In the genomic region with DNA sequence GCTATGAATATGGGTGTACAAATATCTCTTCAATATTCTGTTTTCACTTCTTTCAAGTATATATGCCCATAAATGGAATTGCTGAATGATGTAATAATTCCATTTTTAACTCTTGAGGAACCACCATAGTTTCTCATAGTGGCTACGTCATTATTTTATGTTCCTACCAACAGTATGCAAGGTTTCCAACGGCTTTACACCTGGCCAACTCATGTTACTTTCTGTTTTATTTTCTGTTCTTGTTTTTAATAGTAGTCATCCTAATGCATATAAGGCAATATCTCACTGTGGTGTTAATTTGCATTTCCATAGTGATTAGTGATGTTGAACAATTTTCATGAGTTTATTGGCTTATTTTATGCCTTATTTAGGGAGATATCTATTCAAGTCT, we compare ENCODE assay signal across 17 cellular contexts.
DNase-seq lines count a peak whose midpoint lies in the region; ATAC-seq, FAIRE-seq and TF ChIP-seq lines count a peak whose summit lies in the region.
"Had no signal": no experiment of that assay in that cellular context is flagged by ENCODE, and none has a peak within 500 bp of the region (broad histone marks: within the 10 kb centered on the region; RNA-seq: fewer than 3 reads in every experiment).

No MANE protein-coding gene starts in this region.

- H3K36me3 ChIP-seq in HEK293 (ENCODE audit: control insufficient read depth in 2 of 2, insufficient read depth in 1 of 2, low read length in 2 of 2): no peaks in the 10 kb centered on the region
- H3K36me3 ChIP-seq in small intestine (ENCODE audit: control insufficient read depth in 2 of 2, insufficient read depth in 2 of 2, low read length in 2 of 2): no peaks in the 10 kb centered on the region
- no peaks in the 10 kb centered on the region for H3K36me3 ChIP-seq in WERI-Rb-1
- H3K36me3 ChIP-seq: suprapubic skin had no signal

- WGBS in small intestine, 3 donors: 68 to 92% (median 72%) methylated on average over 2 of the region's 2 CpGs

- H3K4me1 ChIP-seq in HEK293 (ENCODE audit: control insufficient read depth, insufficient read depth, low read length): no peaks in the 10 kb centered on the region
- H3K4me1 ChIP-seq in foreskin keratinocyte: peaks cover 19% of the 10 kb centered on the region
- no peaks in the 10 kb centered on the region for H3K4me1 ChIP-seq in small intestine (ENCODE audit: control insufficient read depth in 2 of 2, insufficient read depth in 1 of 2, low read depth in 1 of 2, low read length in 1 of 2)
- H3K4me1 ChIP-seq: Caco-2, suprapubic skin had no signal

- no peak overlapping the region for H3K4me3 ChIP-seq in HEK293 (ENCODE audit: low read depth, low read length)
- H3K4me3 ChIP-seq in small intestine (ENCODE audit: low read depth in 1 of 2, low read length in 2 of 2): no peak overlapping the region
- H3K4me3 ChIP-seq in WERI-Rb-1 (ENCODE audit: low read depth, low read length): no peak overlapping the region
- H3K4me3 ChIP-seq: suprapubic skin had no signal

- DNase-seq in GM19239 (ENCODE audit: insufficient read length, low spot score): no peak
- DNase-seq in foreskin keratinocyte: no peak
- no peak for DNase-seq in small intestine
- DNase-seq in NCI-H1930 (lab: John Stamatoyannopoulos, UW): no peak
- no peak for DNase-seq in WERI-Rb-1
- DNase-seq: activated T-cell treated with anti-CD3 and anti-CD28 coated beads, Interleukin-2, amount 50 U/mL, for 4 hours; anterior cingulate cortex; Caco-2; natural killer cell; NCI-H510A had no signal

- ATAC-seq in HG03354 (IDR thresholded peaks at IDR 0.05; ENCODE audit: poor library complexity, severe bottlenecking, unreplicated experiment) (peak; percentile 90), foreskin keratinocyte (peak; percentile 2)
- ATAC-seq: sciatic nerve had no signal

- no peaks in the 10 kb centered on the region for H3K9me3 ChIP-seq in HEK293 (ENCODE audit: control insufficient read depth, insufficient read depth, low read depth, low read length)
- no peaks in the 10 kb centered on the region for H3K9me3 ChIP-seq in small intestine (ENCODE audit: control insufficient read depth, low read depth)
- no peaks in the 10 kb centered on the region for H3K9me3 ChIP-seq in WERI-Rb-1 (ENCODE audit: severe bottlenecking)
- H3K9me3 ChIP-seq: Caco-2, suprapubic skin had no signal

- no peaks in the 10 kb centered on the region for H3K27me3 ChIP-seq in foreskin keratinocyte
- H3K27me3 ChIP-seq in small intestine (ENCODE audit: control insufficient read depth in 2 of 2, insufficient read depth in 2 of 2, low read length in 2 of 2): no peaks in the 10 kb centered on the region
- no peaks in the 10 kb centered on the region for H3K27me3 ChIP-seq in WERI-Rb-1 (ENCODE audit: insufficient read depth, low read depth, severe bottlenecking)
- H3K27me3 ChIP-seq: suprapubic skin had no signal

- FAIRE-seq in GM19239 (lab: Jason Lieb, UNC) (peak; percentile 86), small intestine (lab: Jason Lieb, UNC) (no peak)
- FAIRE-seq: frontal cortex had no signal

- H3K27ac ChIP-seq in HEK293 (ENCODE audit: extremely low read depth, low read depth, low read length) (no peak overlapping the region), foreskin keratinocyte (peak overlapping the region; percentile 89), small intestine (ENCODE audit: low read depth in 1 of 2, low read length in 1 of 2) (no peak overlapping the region), WERI-Rb-1 (no peak overlapping the region)
- H3K27ac ChIP-seq: HL-60, suprapubic skin, VCaP had no signal

- CTCF ChIA-PET in HEK293 (lab: Yijun Ruan, JAX): no interaction called here

- TF ChIP-seq CTCF in HEK293 (tag by site-specific recombination; IDR thresholded peaks at IDR 0.05): no peak
- TF ChIP-seq CTCF in foreskin keratinocyte (conservative IDR thresholded peaks at IDR 0.05): no peak
- no peak for TF ChIP-seq CTCF in WERI-Rb-1 (IDR thresholded peaks at IDR 0.05; ENCODE audit: low read depth, low read length)

- POLR2A ChIA-PET in HEK293 (lab: Yijun Ruan, JAX): no interaction called here

TF ChIP-seq in HEK293, 187 proteins besides CTCF, POLR2A, EP300 and RAD21:
- TF ChIP-seq ZNF433 (tag by site-specific recombination; IDR thresholded peaks at IDR 0.05; ENCODE audit: low read depth) (no peak), ATF2 (tag by site-specific recombination; IDR thresholded peaks at IDR 0.05; ENCODE audit: low read depth) (peak; percentile 20; the same call in 1 of the 2 replicates), ZNF600 (tag by site-specific recombination; IDR thresholded peaks at IDR 0.05) (no peak), ZNF423 (tag by site-specific recombination; IDR thresholded peaks at IDR 0.05) (no peak), ZNF585B (tag by site-specific recombination; IDR thresholded peaks at IDR 0.05) (no peak)
